Comparison of ENCODE assay signal across 11 cellular contexts in genomic region chr12:12534134-12534866, GRCh38. TPM values are rescaled to one million over a fixed set of nuclear protein-coding genes. Genes with fewer than 3 reads are reported as not detected.
A peak's percentile ranks its signal among the peaks of the same experiment; 100 is the strongest.
DNase-seq lines count a peak whose midpoint lies in the region; ATAC-seq and TF ChIP-seq lines count a peak whose summit lies in the region.
"Had no signal": no experiment of that assay in that cellular context is flagged by ENCODE, and none has a peak within 500 bp of the region (broad histone marks: within the 10 kb centered on the region; RNA-seq: fewer than 3 reads in every experiment).

No MANE protein-coding gene starts in this region.

- H3K9me3 Mint-ChIP-seq in Caco-2 (ENCODE audit: unreplicated experiment), result no peaks in the 10 kb centered on the region
- no peaks in the 10 kb centered on the region for H3K9me3 Mint-ChIP-seq in immature natural killer cell

- peaks cover 22% of the 10 kb centered on the region for H3K36me3 Mint-ChIP-seq in Caco-2 (ENCODE audit: insufficient read depth, unreplicated experiment)
- H3K36me3 Mint-ChIP-seq in immature natural killer cell, result no peaks in the 10 kb centered on the region

- no peak for TF ChIP-seq CTCF in Caco-2 (IDR thresholded peaks at IDR 0.05; ENCODE audit: insufficient read depth in 1 of 2, low read depth in 1 of 2, low read length in 1 of 2, severe bottlenecking in 1 of 2, unreplicated experiment in 1 of 2)
- TF ChIP-seq CTCF in heart right ventricle (IDR thresholded peaks at IDR 0.05), result peak in 2 of 9 donors; percentile 4 to 9
- TF ChIP-seq CTCF in psoas muscle (IDR thresholded peaks at IDR 0.05), result no peak

- H3K9me3 ChIP-seq in Caco-2, result no peaks in the 10 kb centered on the region
- no peaks in the 10 kb centered on the region for H3K9me3 ChIP-seq in SJCRH30 (replicated peaks)
- no peaks in the 10 kb centered on the region for H3K9me3 ChIP-seq in heart right ventricle
- H3K9me3 ChIP-seq in psoas muscle, result no peaks in the 10 kb centered on the region
- H3K9me3 ChIP-seq: thoracic aorta had no signal

- H3K27me3 ChIP-seq in Caco-2 (replicated peaks; ENCODE audit: control insufficient read depth, insufficient read depth, low read length) (no peaks in the 10 kb centered on the region), SJCRH30 (no peaks in the 10 kb centered on the region), heart right ventricle (no peaks in the 10 kb centered on the region), psoas muscle (ENCODE audit: insufficient read depth in 3 of 3, low read length in 2 of 3) (no peaks in the 10 kb centered on the region)

- H3K27ac ChIP-seq in SJCRH30 (no peak overlapping the region), heart right ventricle (peak overlapping the region in 9 of 10 donors; percentile 46 to 79 (median 67)), psoas muscle (peak overlapping the region; percentile 82)

- H3K4me1 ChIP-seq in Caco-2 (peaks cover 68% of the 10 kb centered on the region), SJCRH30 (peaks cover 17% of the 10 kb centered on the region), heart right ventricle (peaks cover 7 to 59% (median 37%) of the 10 kb centered on the region in 9 donors), psoas muscle (peaks cover 74% of the 10 kb centered on the region)

- H3K4me3 ChIP-seq in Caco-2 (ENCODE audit: low read depth, low read length), result no peak overlapping the region
- H3K4me3 ChIP-seq in SJCRH30, result no peak overlapping the region
- no peak overlapping the region for H3K4me3 ChIP-seq in heart right ventricle
- peak overlapping the region; percentile 12 for H3K4me3 ChIP-seq in psoas muscle
- H3K4me3 ChIP-seq: thoracic aorta had no signal

- WGBS in heart right ventricle, 2 donors, result 38 to 50% methylated on average over 8 of the region's 8 CpGs
- WGBS in psoas muscle, 3 donors, result 47 to 70% (median 61%) methylated on average over 8 of the region's 8 CpGs

- no TSS peak for BruUV-seq in Caco-2 (replicated peaks; lab: Mats Ljungman, UMichigan)

- ATAC-seq in heart right ventricle, result peak in 7 of 8 donors; percentile 47 to 72 (median 62)
- peak; percentile 36 to 58 (median 40) for ATAC-seq in psoas muscle
- ATAC-seq in GM21360 (IDR thresholded peaks at IDR 0.05; ENCODE audit: unreplicated experiment), result no peak

- H3K27me3 Mint-ChIP-seq in Caco-2 (ENCODE audit: insufficient read depth, unreplicated experiment), result no peaks in the 10 kb centered on the region
- H3K27me3 Mint-ChIP-seq in immature natural killer cell (ENCODE audit: low read depth in 3 of 3), result no peaks in the 10 kb centered on the region

- peak; percentile 58 to 74 for DNase-seq in Caco-2
- peak; percentile 14 to 29 for DNase-seq in SJCRH30
- DNase-seq in heart right ventricle, result peak in 1 of 2 donors; percentile 17
- DNase-seq in psoas muscle, result no peak
- DNase-seq in CD1c-positive myeloid dendritic cell (ENCODE audit: extremely low spot score), result no peak
- DNase-seq in stimulated activated CD4-positive, alpha-beta T cell treated with anti-CD3 and anti-CD28 coated beads, Interleukin-12 subunit alpha, Interleukin-12 subunit beta, amount 100 ng/mL, for 4 hours, result no peak
- no peak for DNase-seq in immature natural killer cell
- DNase-seq: DMS153, NCI-H526 had no signal

- H3K27ac Mint-ChIP-seq in Caco-2 (ENCODE audit: unreplicated experiment) (peak overlapping the region; percentile 90), immature natural killer cell (no peak overlapping the region)

- H3K36me3 ChIP-seq in Caco-2 (ENCODE audit: control insufficient read depth, insufficient read depth, low read length) (no peaks in the 10 kb centered on the region), SJCRH30 (no peaks in the 10 kb centered on the region; the same call in 1 of the 2 replicates), heart right ventricle (peaks cover 0 to 4% (median 0%) of the 10 kb centered on the region in 9 donors), psoas muscle (ENCODE audit: insufficient read depth in 1 of 2, low read depth in 1 of 2) (no peaks in the 10 kb centered on the region)
- H3K36me3 ChIP-seq: thoracic aorta had no signal

- H3K4me1 Mint-ChIP-seq in Caco-2 (ENCODE audit: low read depth, unreplicated experiment) (peaks cover 44% of the 10 kb centered on the region), immature natural killer cell (no peaks in the 10 kb centered on the region)

- POLR2A ChIA-PET in Caco-2 (lab: Charles Lee), result interaction anchor here (2.3 kb wide), 1 partner anchor 130 kb away, joined by 9 read pairs; no protein-coding TSS in a partner anchor

- CTCF ChIA-PET in Caco-2 (lab: Charles Lee), result interaction anchor here (0.7 to 1.0 kb wide), 2 partner anchors 29 to 131 kb away, joined by 3 read pairs; partner anchors contain the start of gene DUSP16

- H3K4me3 Mint-ChIP-seq in Caco-2 (ENCODE audit: unreplicated experiment) (peak overlapping the region; percentile 25), immature natural killer cell (no peak overlapping the region)

- intact Hi-C loops in Caco-2 (cut with micrococcal nuclease; ENCODE audit: unreplicated experiment), result no loop called here
- intact Hi-C loops in heart right ventricle (cut with DNase I), result loop anchor here in 1 of 10 donors (1.0 kb wide), 1 partner anchor 26 kb away; no protein-coding TSS in a partner anchor
- intact Hi-C loops in psoas muscle (cut with DNase I), result no loop called here

RNA-seq across cellular contexts. Expression of gene DUSP16, which starts 28.4 kb away (rescaled TPM):
- total RNA-seq in Caco-2 (2022) (63.9 and 76.8 TPM in 2 replicates), heart right ventricle (10 to 100 TPM; 10.9 to 21.7 (median 17.6) TPM), psoas muscle (10 to 100 TPM; 14.2 to 23.8 (median 19.7) TPM)
- 5.0 and 5.3 TPM in 2 replicates for total RNA-seq in SJCRH30 (2014; rRNA removed; shearing (Covaris generic))
- polyA plus RNA-seq in heart right ventricle (1 to 10 TPM; 2.6 to 4.8 TPM), psoas muscle (1 to 10 TPM; 3.3 to 8.4 (median 4.5) TPM), immature natural killer cell (under 1 TPM in 2 of 3 donors, not detected in 1; 0.57 to 0.78 TPM)

Comparison
In these comparisons a context has a peak if more than half of its experiments do, and no peak if none do; other contexts are left out.
1. DNase-seq: peak in Caco-2 (2 of 2) and SJCRH30 (2 of 2); none in psoas muscle (0 of 2), CD1c-positive myeloid dendritic cell (single experiment), stimulated activated CD4-positive, alpha-beta T cell treated with anti-CD3 and anti-CD28 coated beads, Interleukin-12 subunit alpha, Interleukin-12 subunit beta, amount 100 ng/mL, for 4 hours (single experiment) and immature natural killer cell (0 of 3).